Comparison of ENCODE assay signal across 1 cellular context in genomic region chr2:215702116-215702905, GRCh38.
TF ChIP-seq lines count a peak whose summit lies in the region.

No MANE protein-coding gene starts in this region.

TF ChIP-seq in H1, 55 proteins besides CTCF, POLR2A, EP300 and RAD21 (continued from another document):
- TF ChIP-seq SIX5 (IDR thresholded peaks at IDR 0.05; ENCODE audit: low read depth, low read length) = no peak
- TF ChIP-seq HDAC2 (IDR thresholded peaks at IDR 0.05; ENCODE audit: borderline replicate concordance in 1 of 2, low read depth in 2 of 2, low read length in 2 of 2) = no peak
- TF ChIP-seq PHF8 (conservative IDR thresholded peaks at IDR 0.05; ENCODE audit: low read depth, low read length) = no peak
- TF ChIP-seq YY1 (IDR thresholded peaks at IDR 0.05; ENCODE audit: low read depth, low read length) = no peak
- no peak for TF ChIP-seq EZH2 (IDR thresholded peaks at IDR 0.05; ENCODE audit: low read depth, low read length, severe bottlenecking)
- no peak for TF ChIP-seq RFX5 (IDR thresholded peaks at IDR 0.05; ENCODE audit: borderline replicate concordance, low read depth, low read length)
- TF ChIP-seq SP2 (IDR thresholded peaks at IDR 0.05; ENCODE audit: low read length) = no peak
- TF ChIP-seq E2F6 (IDR thresholded peaks at IDR 0.05) = no peak
- TF ChIP-seq KDM5A (IDR thresholded peaks at IDR 0.05; ENCODE audit: low read length) = no peak
- no peak for TF ChIP-seq JUN (IDR thresholded peaks at IDR 0.05; ENCODE audit: low read depth, low read length)
